Comparison of ENCODE assay signal across 8 cellular contexts in the genomic region with DNA sequence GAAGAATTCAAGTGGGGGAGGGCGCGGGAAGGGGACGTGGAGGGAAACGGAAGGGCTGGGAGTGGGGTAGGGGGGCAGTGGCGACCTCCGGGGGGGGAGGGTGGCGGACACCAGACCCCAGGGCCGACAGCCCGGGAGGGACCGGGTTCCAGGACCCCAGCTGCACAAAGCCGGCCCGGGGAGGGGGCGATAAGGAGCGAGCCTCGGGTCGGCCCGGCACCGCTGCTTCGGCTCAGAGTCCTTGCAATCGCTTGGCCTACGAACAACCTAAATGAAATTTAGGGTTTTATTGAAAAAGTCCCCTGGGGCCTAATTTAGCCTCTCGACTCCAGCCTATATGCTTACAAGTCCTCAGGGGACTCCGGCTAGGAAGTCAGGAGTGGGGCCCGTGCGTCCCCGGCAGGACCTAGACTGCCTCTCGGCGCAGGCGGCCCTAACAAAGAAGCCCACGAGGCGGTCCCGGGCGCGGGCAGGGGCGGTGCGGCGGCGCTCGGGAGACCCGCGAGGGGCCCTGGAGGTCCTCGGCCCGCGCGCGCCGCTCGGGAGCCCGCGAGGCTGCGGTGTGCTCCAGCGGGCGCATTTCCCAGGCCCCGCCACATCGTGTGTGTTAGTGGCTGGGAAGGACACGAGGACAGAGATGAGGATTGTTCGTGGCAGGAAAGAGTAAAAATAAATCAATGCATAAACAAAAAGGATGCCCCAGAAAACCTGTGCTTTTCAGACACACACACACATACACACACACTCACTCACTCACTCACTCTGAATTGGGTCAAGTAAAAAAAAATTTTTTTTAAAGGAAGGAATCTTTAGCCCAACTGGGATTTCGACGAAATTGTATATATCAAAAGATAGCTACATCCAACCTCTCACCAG.
DNase-seq lines count a peak whose midpoint lies in the region; ATAC-seq, FAIRE-seq and TF ChIP-seq lines count a peak whose summit lies in the region.

No MANE protein-coding gene starts in this region.

- H3K4me3 Mint-ChIP-seq in naive thymus-derived CD8-positive, alpha-beta T cell = peak overlapping the region; percentile 61 to 85 (median 79)

- no peak for TF ChIP-seq CTCF in VCaP (conservative IDR thresholded peaks at IDR 0.05)
- TF ChIP-seq CTCF in fibroblast of mammary gland (conservative IDR thresholded peaks at IDR 0.05; ENCODE audit: control insufficient read depth, insufficient read depth, low read depth, low read length) = no peak

- no peak for TF ChIP-seq POLR2A in GM12891 (IDR thresholded peaks at IDR 0.05; ENCODE audit: low read depth, low read length)

- FAIRE-seq in GM12891 (lab: Jason Lieb, UNC) = no peak

- POLR2A ChIA-PET in naive thymus-derived CD8-positive, alpha-beta T cell (lab: Charles Lee) = no interaction called here

- H3K27ac Mint-ChIP-seq in naive thymus-derived CD8-positive, alpha-beta T cell = peak overlapping the region in 1 of 10 donors; percentile 68

- H3K4me1 Mint-ChIP-seq in naive thymus-derived CD8-positive, alpha-beta T cell = peaks cover 6 to 23% (median 18%) of the 10 kb centered on the region in 4 donors

- peak; percentile 11 to 39 for ATAC-seq in naive thymus-derived CD8-positive, alpha-beta T cell
- ATAC-seq in HG03460 (IDR thresholded peaks at IDR 0.05; ENCODE audit: unreplicated experiment) = no peak

- H3K27ac ChIP-seq in VCaP = peak overlapping the region; percentile 73

- H3K4me3 ChIP-seq in fibroblast of mammary gland (ENCODE audit: control insufficient read depth, low read depth, low read length) = peak overlapping the region; percentile 52

- peaks cover 14 to 36% (median 23%) of the 10 kb centered on the region in 5 donors for H3K27me3 Mint-ChIP-seq in naive thymus-derived CD8-positive, alpha-beta T cell

- peaks cover 0 to 2% (median 2%) of the 10 kb centered on the region in 3 donors for H3K36me3 Mint-ChIP-seq in naive thymus-derived CD8-positive, alpha-beta T cell

- H3K9me3 Mint-ChIP-seq in naive thymus-derived CD8-positive, alpha-beta T cell = no peaks in the 10 kb centered on the region

- DNase-seq in GM12891 (ENCODE audit: insufficient read length, low spot score) (peak; percentile 39), fibroblast of mammary gland (ENCODE audit: low read depth) (peak; percentile 12), MV-4-11 (lab: John Stamatoyannopoulos, UW) (no peak), NCI-H345 treated with DMSO at 0.1 percent for 48 hours (lab: John Stamatoyannopoulos, UW; ENCODE audit: unreplicated experiment) (no peak), NCI-H1417 treated with DMSO at 0.1 percent for 48 hours (lab: John Stamatoyannopoulos, UW) (no peak)
- peak in 2 of 10 donors; percentile 8 to 9 for DNase-seq in naive thymus-derived CD8-positive, alpha-beta T cell

TF ChIP-seq in GM12891, 5 proteins besides CTCF, POLR2A, EP300 and RAD21:
- no peak for TF ChIP-seq TAF1 (IDR thresholded peaks at IDR 0.05; ENCODE audit: low read depth, low read length)

Comparison
In these comparisons a context has a peak if more than half of its experiments do, and no peak if none do; other contexts are left out.
1. DNase-seq: peak in GM12891 (single experiment) and fibroblast of mammary gland (single experiment); none in MV-4-11 (single experiment), NCI-H345 treated with DMSO at 0.1 percent for 48 hours (single experiment) and NCI-H1417 treated with DMSO at 0.1 percent for 48 hours (single experiment).